In the genomic region with DNA sequence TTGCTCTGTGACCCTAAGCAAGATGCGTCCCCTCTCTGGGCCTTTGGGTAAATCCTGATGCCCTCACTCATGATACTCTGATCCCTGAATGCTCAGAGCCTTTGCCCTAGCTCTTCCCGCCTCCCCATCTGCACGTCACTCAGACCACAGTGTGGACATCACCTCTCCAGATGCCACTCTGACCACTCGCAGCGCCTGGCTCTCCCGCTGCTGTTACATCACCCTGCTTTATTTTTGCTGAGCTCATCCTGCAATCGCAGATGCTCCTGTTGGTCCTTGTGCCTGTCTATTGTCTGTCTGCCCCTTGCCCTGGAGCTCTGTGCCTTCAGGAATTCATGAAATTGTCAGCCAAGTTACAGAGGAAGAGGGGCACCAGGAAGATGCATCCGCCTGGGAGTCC, we compare ENCODE assay signal across 18 cellular contexts. TPM values are rescaled to one million over a fixed set of nuclear protein-coding genes. Genes with fewer than 3 reads are reported as not detected.
DNase-seq lines count a peak whose midpoint lies in the region; ATAC-seq and TF ChIP-seq lines count a peak whose summit lies in the region.
"Had no signal": no experiment of that assay in that cellular context is flagged by ENCODE, and none has a peak within 500 bp of the region (broad histone marks: within the 10 kb centered on the region; RNA-seq: fewer than 3 reads in every experiment).

No MANE protein-coding gene starts in this region.

- H3K4me2 ChIP-seq in osteoblast (ENCODE audit: insufficient read depth, low read length): no peak overlapping the region

- no peaks in the 10 kb centered on the region for H3K9me3 ChIP-seq in osteoblast (ENCODE audit: low read depth, low read length)
- H3K9me3 ChIP-seq: upper lobe of left lung had no signal

- H3K27ac ChIP-seq in osteoblast (ENCODE audit: low read depth, low read length): no peak overlapping the region
- H3K27ac ChIP-seq: coronary artery had no signal

- POLR2A ChIA-PET in activated CD4-positive, alpha-beta memory T cell treated with anti-CD3 and anti-CD28 coated beads, Interleukin-2, amount 10 ng/mL, durations not matched to agents 7 days and 5 days (lab: Charles Lee): interaction anchor here (0.8 to 2.6 kb wide), 12 partner anchors 9 to 153 kb away, joined by 3 to 15 read pairs (median 3); no protein-coding TSS in a partner anchor
- POLR2A ChIA-PET in GM10248 (lab: Yijun Ruan, JAX): no interaction called here

- peaks cover 45% of the 10 kb centered on the region for H3K36me3 Mint-ChIP-seq in activated naive CD4-positive, alpha-beta T cell treated with anti-CD3 and anti-CD28 coated beads, Interleukin-2, amount 10 ng/mL, durations not matched to agents 7 days and 5 days
- peaks cover 13 to 39% of the 10 kb centered on the region in 2 donors for H3K36me3 Mint-ChIP-seq in activated naive CD4-positive, alpha-beta T cell treated with anti-CD3 and anti-CD28 coated beads, Interleukin-2, amount 50 U/mL, for 72 hours
- peaks cover 50% of the 10 kb centered on the region for H3K36me3 Mint-ChIP-seq in activated CD4-positive, alpha-beta memory T cell treated with anti-CD3 and anti-CD28 coated beads, Interleukin-2, amount 10 ng/mL, durations not matched to agents 7 days and 5 days (ENCODE audit: low read depth)
- H3K36me3 Mint-ChIP-seq in stimulated activated naive B cell treated with anti-CD40 and anti-IgM and Interleukin-4, amounts not matched to agents 10 μg/mL and 1 μg/mL and 100 μg/mL, for 72 hours: peaks cover 0 to 13% of the 10 kb centered on the region in 2 donors
- H3K36me3 Mint-ChIP-seq: stimulated activated memory B cell treated with anti-CD40 and anti-IgM and Interleukin-4, amounts not matched to agents 10 μg/mL and 1 μg/mL and 100 μg/mL, for 72 hours had no signal

- ATAC-seq in activated naive CD4-positive, alpha-beta T cell treated with anti-CD3 and anti-CD28 coated beads, Interleukin-2, amount 50 U/mL, for 72 hours: no peak
- ATAC-seq in HG02970 (IDR thresholded peaks at IDR 0.05; ENCODE audit: low FRiP score, unreplicated experiment): no peak
- ATAC-seq in stimulated activated naive B cell treated with anti-CD40 and anti-IgM and Interleukin-4, amounts not matched to agents 10 μg/mL and 1 μg/mL and 100 μg/mL, for 72 hours (replicated peaks): no peak
- ATAC-seq: stimulated activated memory B cell treated with anti-CD40 and anti-IgM and Interleukin-4, amounts not matched to agents 10 μg/mL and 1 μg/mL and 100 μg/mL, for 72 hours had no signal

- no peak for TF ChIP-seq CTCF in osteoblast (IDR thresholded peaks at IDR 0.05; ENCODE audit: extremely low read depth, low read depth, low read length)
- TF ChIP-seq CTCF in GM10248 (IDR thresholded peaks at IDR 0.05; ENCODE audit: control extremely low read depth, extremely low read depth, low read depth, missing control alignments): no peak

- H3K4me3 ChIP-seq in osteoblast (ENCODE audit: insufficient read depth, low read length): no peak overlapping the region
- H3K4me3 ChIP-seq: coronary artery, upper lobe of left lung had no signal

- no peak for DNase-seq in activated naive CD4-positive, alpha-beta T cell treated with anti-CD3 and anti-CD28 coated beads, Interleukin-2, amount 10 ng/mL, durations not matched to agents 7 days and 5 days
- no peak for DNase-seq in activated naive CD4-positive, alpha-beta T cell treated with anti-CD3 and anti-CD28 coated beads, Interleukin-2, amount 50 U/mL, for 72 hours (ENCODE audit: low spot score in 2 of 2)
- DNase-seq in MV-4-11 (lab: John Stamatoyannopoulos, UW): peak; percentile 64
- DNase-seq in activated CD4-positive, alpha-beta memory T cell treated with anti-CD3 and anti-CD28 coated beads, Interleukin-2, amount 10 ng/mL, durations not matched to agents 7 days and 5 days: no peak
- peak; percentile 85 for DNase-seq in osteoblast (ENCODE audit: insufficient read length, low spot score, missing footprints)
- DNase-seq in GM10248 (ENCODE audit: extremely low spot score): no peak
- no peak for DNase-seq in stimulated activated naive B cell treated with anti-CD40 and anti-IgM and Interleukin-4, amounts not matched to agents 10 μg/mL and 1 μg/mL and 100 μg/mL, for 72 hours
- DNase-seq: kidney, NCI-H1048, SW 1271 had no signal

- H3K4me3 Mint-ChIP-seq in activated naive CD4-positive, alpha-beta T cell treated with anti-CD3 and anti-CD28 coated beads, Interleukin-2, amount 10 ng/mL, durations not matched to agents 7 days and 5 days: no peak overlapping the region
- H3K4me3 Mint-ChIP-seq in activated CD4-positive, alpha-beta memory T cell treated with anti-CD3 and anti-CD28 coated beads, Interleukin-2, amount 10 ng/mL, durations not matched to agents 7 days and 5 days: no peak overlapping the region
- H3K4me3 Mint-ChIP-seq in stimulated activated naive B cell treated with anti-CD40 and anti-IgM and Interleukin-4, amounts not matched to agents 10 μg/mL and 1 μg/mL and 100 μg/mL, for 72 hours: no peak overlapping the region
- H3K4me3 Mint-ChIP-seq: stimulated activated memory B cell treated with anti-CD40 and anti-IgM and Interleukin-4, amounts not matched to agents 10 μg/mL and 1 μg/mL and 100 μg/mL, for 72 hours had no signal

- H3K36me3 ChIP-seq in osteoblast (ENCODE audit: insufficient read depth, low read length): no peaks in the 10 kb centered on the region
- H3K36me3 ChIP-seq: upper lobe of left lung had no signal

- H4K20me1 ChIP-seq in osteoblast (ENCODE audit: insufficient read depth, low read length): no peaks in the 10 kb centered on the region

- H3K27ac Mint-ChIP-seq in activated naive CD4-positive, alpha-beta T cell treated with anti-CD3 and anti-CD28 coated beads, Interleukin-2, amount 10 ng/mL, durations not matched to agents 7 days and 5 days: peak overlapping the region; percentile 61
- H3K27ac Mint-ChIP-seq in activated naive CD4-positive, alpha-beta T cell treated with anti-CD3 and anti-CD28 coated beads, Interleukin-2, amount 50 U/mL, for 72 hours: peak overlapping the region in 1 of 2 donors; percentile 3
- H3K27ac Mint-ChIP-seq in activated CD4-positive, alpha-beta memory T cell treated with anti-CD3 and anti-CD28 coated beads, Interleukin-2, amount 10 ng/mL, durations not matched to agents 7 days and 5 days: peak overlapping the region; percentile 80
- H3K27ac Mint-ChIP-seq in stimulated activated naive B cell treated with anti-CD40 and anti-IgM and Interleukin-4, amounts not matched to agents 10 μg/mL and 1 μg/mL and 100 μg/mL, for 72 hours: no peak overlapping the region
- H3K27ac Mint-ChIP-seq: stimulated activated memory B cell treated with anti-CD40 and anti-IgM and Interleukin-4, amounts not matched to agents 10 μg/mL and 1 μg/mL and 100 μg/mL, for 72 hours had no signal

- H3K4me1 Mint-ChIP-seq in activated naive CD4-positive, alpha-beta T cell treated with anti-CD3 and anti-CD28 coated beads, Interleukin-2, amount 10 ng/mL, durations not matched to agents 7 days and 5 days: peaks cover 71% of the 10 kb centered on the region
- peaks cover 60% of the 10 kb centered on the region for H3K4me1 Mint-ChIP-seq in activated CD4-positive, alpha-beta memory T cell treated with anti-CD3 and anti-CD28 coated beads, Interleukin-2, amount 10 ng/mL, durations not matched to agents 7 days and 5 days
- H3K4me1 Mint-ChIP-seq in stimulated activated naive B cell treated with anti-CD40 and anti-IgM and Interleukin-4, amounts not matched to agents 10 μg/mL and 1 μg/mL and 100 μg/mL, for 72 hours: peaks cover 17 to 51% of the 10 kb centered on the region in 2 donors

- no peaks in the 10 kb centered on the region for H3K9me3 Mint-ChIP-seq in activated naive CD4-positive, alpha-beta T cell treated with anti-CD3 and anti-CD28 coated beads, Interleukin-2, amount 10 ng/mL, durations not matched to agents 7 days and 5 days
- no peaks in the 10 kb centered on the region for H3K9me3 Mint-ChIP-seq in activated naive CD4-positive, alpha-beta T cell treated with anti-CD3 and anti-CD28 coated beads, Interleukin-2, amount 50 U/mL, for 72 hours
- no peaks in the 10 kb centered on the region for H3K9me3 Mint-ChIP-seq in activated CD4-positive, alpha-beta memory T cell treated with anti-CD3 and anti-CD28 coated beads, Interleukin-2, amount 10 ng/mL, durations not matched to agents 7 days and 5 days
- no peaks in the 10 kb centered on the region for H3K9me3 Mint-ChIP-seq in stimulated activated naive B cell treated with anti-CD40 and anti-IgM and Interleukin-4, amounts not matched to agents 10 μg/mL and 1 μg/mL and 100 μg/mL, for 72 hours
- H3K9me3 Mint-ChIP-seq: stimulated activated memory B cell treated with anti-CD40 and anti-IgM and Interleukin-4, amounts not matched to agents 10 μg/mL and 1 μg/mL and 100 μg/mL, for 72 hours had no signal

- no peak overlapping the region for H2AFZ ChIP-seq in osteoblast (ENCODE audit: low read length)

- CTCF ChIA-PET in activated naive CD4-positive, alpha-beta T cell treated with anti-CD3 and anti-CD28 coated beads, Interleukin-2, amount 10 ng/mL, durations not matched to agents 7 days and 5 days (lab: Charles Lee): interaction anchor here (1.3 to 5.3 kb wide), 5 partner anchors 19 to 173 kb away, joined by 4 to 59 read pairs (median 6); partner anchors contain the start of gene CASTOR1
- CTCF ChIA-PET in activated CD4-positive, alpha-beta memory T cell treated with anti-CD3 and anti-CD28 coated beads, Interleukin-2, amount 10 ng/mL, durations not matched to agents 7 days and 5 days (lab: Charles Lee): interaction anchor here (0.6 to 5.9 kb wide), 6 partner anchors 16 to 154 kb away, joined by 3 to 50 read pairs (median 4); partner anchors contain the start of gene CASTOR1
- CTCF ChIA-PET in GM10248 (lab: Yijun Ruan, JAX): interaction anchor here (0.7 to 11.9 kb wide), 14 partner anchors 15 to 225 kb away, joined by 3 to 171 read pairs (median 4); partner anchors contain the start of genes CASTOR1 and RNF215

- no peaks in the 10 kb centered on the region for H3K27me3 Mint-ChIP-seq in activated naive CD4-positive, alpha-beta T cell treated with anti-CD3 and anti-CD28 coated beads, Interleukin-2, amount 10 ng/mL, durations not matched to agents 7 days and 5 days
- H3K27me3 Mint-ChIP-seq in activated CD4-positive, alpha-beta memory T cell treated with anti-CD3 and anti-CD28 coated beads, Interleukin-2, amount 10 ng/mL, durations not matched to agents 7 days and 5 days: no peaks in the 10 kb centered on the region
- H3K27me3 Mint-ChIP-seq in stimulated activated naive B cell treated with anti-CD40 and anti-IgM and Interleukin-4, amounts not matched to agents 10 μg/mL and 1 μg/mL and 100 μg/mL, for 72 hours: peaks cover 4 to 7% of the 10 kb centered on the region in 2 donors

- H3K79me2 ChIP-seq in osteoblast (ENCODE audit: insufficient read depth, low read length): no peaks in the 10 kb centered on the region

- H3K27me3 ChIP-seq in osteoblast (ENCODE audit: insufficient read depth, low read length): no peaks in the 10 kb centered on the region
- H3K27me3 ChIP-seq: upper lobe of left lung had no signal

- H3K4me1 ChIP-seq in osteoblast (ENCODE audit: insufficient read depth, low read length): peaks cover 16% of the 10 kb centered on the region

RNA-seq across cellular contexts. Expression of gene OSM, which starts 5.5 kb away (rescaled TPM):
- 10 to 100 TPM; 16.1 to 40.4 TPM for total RNA-seq in activated naive CD4-positive, alpha-beta T cell treated with anti-CD3 and anti-CD28 coated beads, Interleukin-2, amount 50 U/mL, for 72 hours
- total RNA-seq in activated CD4-positive, alpha-beta memory T cell treated with anti-CD3 and anti-CD28 coated beads, Interleukin-2, amount 10 ng/mL, durations not matched to agents 7 days and 5 days: 100 to 1,000 TPM; 103 to 107 TPM
- total RNA-seq in osteoblast: not detected in 2 replicates
- total RNA-seq: astrocyte, epithelial cell of proximal tubule, HT1080, osteocyte had no signal

RNA-seq across cellular contexts. Expression of gene LIF, which starts 14.6 kb away (rescaled TPM):
- total RNA-seq in activated naive CD4-positive, alpha-beta T cell treated with anti-CD3 and anti-CD28 coated beads, Interleukin-2, amount 50 U/mL, for 72 hours: 100 to 1,000 TPM in 1 of 2 donors, 10 to 100 TPM in 1; 68.9 to 522 TPM
- total RNA-seq in activated CD4-positive, alpha-beta memory T cell treated with anti-CD3 and anti-CD28 coated beads, Interleukin-2, amount 10 ng/mL, durations not matched to agents 7 days and 5 days: 10 to 100 TPM; 94.6 to 94.8 TPM
- total RNA-seq in osteoblast: 3.2 and 3.3 TPM in 2 replicates

RNA-seq across cellular contexts. Expression of gene CASTOR1, which starts 28.2 kb away (rescaled TPM):
- 1 to 10 TPM; 6.3 to 7.5 TPM for total RNA-seq in activated naive CD4-positive, alpha-beta T cell treated with anti-CD3 and anti-CD28 coated beads, Interleukin-2, amount 50 U/mL, for 72 hours
- 10 to 100 TPM; 14.2 to 14.6 TPM for total RNA-seq in activated CD4-positive, alpha-beta memory T cell treated with anti-CD3 and anti-CD28 coated beads, Interleukin-2, amount 10 ng/mL, durations not matched to agents 7 days and 5 days
- 5.3 and 5.8 TPM in 2 replicates for total RNA-seq in osteoblast

Comparison
In these comparisons a context has a peak if more than half of its experiments do, and no peak if none do; other contexts are left out.
1. DNase-seq: peak in MV-4-11 (single experiment) and osteoblast (single experiment); none in activated naive CD4-positive, alpha-beta T cell treated with anti-CD3 and anti-CD28 coated beads, Interleukin-2, amount 10 ng/mL, durations not matched to agents 7 days and 5 days (single experiment), activated naive CD4-positive, alpha-beta T cell treated with anti-CD3 and anti-CD28 coated beads, Interleukin-2, amount 50 U/mL, for 72 hours (0 of 2), activated CD4-positive, alpha-beta memory T cell treated with anti-CD3 and anti-CD28 coated beads, Interleukin-2, amount 10 ng/mL, durations not matched to agents 7 days and 5 days (single experiment), GM10248 (single experiment) and stimulated activated naive B cell treated with anti-CD40 and anti-IgM and Interleukin-4, amounts not matched to agents 10 μg/mL and 1 μg/mL and 100 μg/mL, for 72 hours (single experiment).
2. RNA of gene OSM, which starts 5.5 kb away (total RNA-seq): 103 to 107 TPM in activated CD4-positive, alpha-beta memory T cell treated with anti-CD3 and anti-CD28 coated beads, Interleukin-2, amount 10 ng/mL, durations not matched to agents 7 days and 5 days and 16.1 to 40.4 TPM in activated naive CD4-positive, alpha-beta T cell treated with anti-CD3 and anti-CD28 coated beads, Interleukin-2, amount 50 U/mL, for 72 hours; not detected in osteoblast; every median in the first group is over 10 times any median in the second.
3. RNA of gene LIF, which starts 14.6 kb away (total RNA-seq): 68.9 to 522 TPM in activated naive CD4-positive, alpha-beta T cell treated with anti-CD3 and anti-CD28 coated beads, Interleukin-2, amount 50 U/mL, for 72 hours and 94.6 to 94.8 TPM in activated CD4-positive, alpha-beta memory T cell treated with anti-CD3 and anti-CD28 coated beads, Interleukin-2, amount 10 ng/mL, durations not matched to agents 7 days and 5 days; 3.2 to 3.3 TPM in osteoblast; every median in the first group is over 10 times any median in the second.